Comparison of ENCODE assay signal across 12 cellular contexts in the genomic region with DNA sequence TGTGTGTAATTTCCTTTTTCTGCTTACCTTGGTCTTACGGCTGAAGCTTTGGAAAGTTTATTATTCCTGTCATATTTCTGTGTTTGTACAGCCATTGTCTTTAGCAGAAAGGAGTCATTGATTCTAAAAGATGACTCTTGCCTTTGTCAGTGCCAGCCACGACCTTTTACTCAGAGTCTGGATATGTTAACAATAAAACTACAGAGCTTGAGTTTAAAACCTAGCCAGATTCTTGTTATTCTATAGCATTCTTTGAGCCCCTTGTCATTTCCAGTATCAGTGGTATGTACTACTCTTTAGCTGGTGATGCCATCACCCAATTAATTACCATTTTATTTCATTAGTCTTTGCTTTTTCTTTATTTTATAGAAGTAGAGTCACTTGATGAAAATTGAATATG.
DNase-seq lines count a peak whose midpoint lies in the region; ATAC-seq and TF ChIP-seq lines count a peak whose summit lies in the region.
"Had no signal": no experiment of that assay in that cellular context is flagged by ENCODE, and none has a peak within 500 bp of the region (broad histone marks: within the 10 kb centered on the region; RNA-seq: fewer than 3 reads in every experiment).

No MANE protein-coding gene starts in this region.

- H3K27me3 Mint-ChIP-seq in stimulated activated naive CD8-positive, alpha-beta T cell treated with anti-CD3 and anti-CD28 coated beads, Interleukin-15, amount 100 ng/mL, for 72 hours, result no peaks in the 10 kb centered on the region

- H3K4me1 Mint-ChIP-seq in stimulated activated naive CD8-positive, alpha-beta T cell treated with anti-CD3 and anti-CD28 coated beads, Interleukin-15, amount 100 ng/mL, for 72 hours, result peaks cover 20% of the 10 kb centered on the region

- intact Hi-C loops in prostate gland (cut with DNase I), result no loop called here

- no peak for DNase-seq in stimulated activated naive CD8-positive, alpha-beta T cell treated with anti-CD3 and anti-CD28 coated beads, Interleukin-15, Interleukin-2, amounts not matched to agents 100 U/mL and 50 U/mL, for 24 hours
- DNase-seq in stimulated activated naive CD8-positive, alpha-beta T cell treated with anti-CD3 and anti-CD28 coated beads, Interleukin-15, amount 100 ng/mL, for 72 hours, result no peak
- DNase-seq in hepatic stellate cell (ENCODE audit: low spot score) (peak; percentile 27), prostate gland (ENCODE audit: low spot score) (no peak), HK-2 (ENCODE audit: unreplicated experiment) (no peak), Peyer's patch (no peak)
- DNase-seq in activated effector memory CD4-positive, alpha-beta T cell treated with Interleukin-2 at 50 U/mL for 16 hours, result no peak
- DNase-seq: ACHN; activated T-cell treated with anti-CD3 and anti-CD28 coated beads, Interleukin-2, amount 50 U/mL, for 72 hours; effector CD8-positive, alpha-beta T cell; NCI-H1092 treated with DMSO at 0.1 percent for 48 hours had no signal

- TF ChIP-seq POLR2A in prostate gland (IDR thresholded peaks at IDR 0.05), result no peak
- no peak for TF ChIP-seq POLR2A in Peyer's patch (IDR thresholded peaks at IDR 0.05)

- H3K9me3 Mint-ChIP-seq in stimulated activated naive CD8-positive, alpha-beta T cell treated with anti-CD3 and anti-CD28 coated beads, Interleukin-15, amount 100 ng/mL, for 72 hours, result no peaks in the 10 kb centered on the region
- H3K9me3 Mint-ChIP-seq: activated T-cell treated with anti-CD3 and anti-CD28 coated beads, Interleukin-2, amount 50 U/mL, for 72 hours had no signal

- no peak overlapping the region for H3K27ac Mint-ChIP-seq in stimulated activated naive CD8-positive, alpha-beta T cell treated with anti-CD3 and anti-CD28 coated beads, Interleukin-15, amount 100 ng/mL, for 72 hours
- H3K27ac Mint-ChIP-seq: activated T-cell treated with anti-CD3 and anti-CD28 coated beads, Interleukin-2, amount 50 U/mL, for 72 hours had no signal

- H3K4me3 ChIP-seq in prostate gland (no peak overlapping the region), Peyer's patch (no peak overlapping the region)

- H3K36me3 ChIP-seq in prostate gland (no peaks in the 10 kb centered on the region), Peyer's patch (no peaks in the 10 kb centered on the region)

- no peaks in the 10 kb centered on the region for H3K9me3 ChIP-seq in prostate gland
- H3K9me3 ChIP-seq in Peyer's patch, result no peaks in the 10 kb centered on the region

- H3K4me1 ChIP-seq in prostate gland (replicated peaks) (no peaks in the 10 kb centered on the region), Peyer's patch (no peaks in the 10 kb centered on the region)

- peak overlapping the region; percentile 92 for H3K27ac ChIP-seq in angular gyrus (ENCODE audit: low read depth, low read length)
- no peak overlapping the region for H3K27ac ChIP-seq in prostate gland
- no peak overlapping the region for H3K27ac ChIP-seq in Peyer's patch

- H3K4me3 Mint-ChIP-seq in stimulated activated naive CD8-positive, alpha-beta T cell treated with anti-CD3 and anti-CD28 coated beads, Interleukin-15, amount 100 ng/mL, for 72 hours, result no peak overlapping the region
- H3K4me3 Mint-ChIP-seq: activated T-cell treated with anti-CD3 and anti-CD28 coated beads, Interleukin-2, amount 50 U/mL, for 72 hours had no signal

- TF ChIP-seq CTCF in prostate gland (IDR thresholded peaks at IDR 0.05) (no peak), Peyer's patch (IDR thresholded peaks at IDR 0.05) (no peak)

- no peaks in the 10 kb centered on the region for H3K27me3 ChIP-seq in prostate gland (replicated peaks; ENCODE audit: insufficient read depth)
- no peaks in the 10 kb centered on the region for H3K27me3 ChIP-seq in Peyer's patch

- WGBS in prostate gland, result 44% methylated on average over 2 of the region's 2 CpGs

- peak; percentile 19 for ATAC-seq in stimulated activated naive CD8-positive, alpha-beta T cell treated with anti-CD3 and anti-CD28 coated beads, Interleukin-15, Interleukin-2, amounts not matched to agents 100 U/mL and 50 U/mL, for 24 hours
- no peak for ATAC-seq in stimulated activated naive CD8-positive, alpha-beta T cell treated with anti-CD3 and anti-CD28 coated beads, Interleukin-15, amount 100 ng/mL, for 72 hours
- ATAC-seq: activated T-cell treated with anti-CD3 and anti-CD28 coated beads, Interleukin-2, amount 50 U/mL, for 72 hours had no signal
